ENCODE assay signal across 16 cellular contexts in genomic region chr11:78973833-78974232, GRCh38.
DNase-seq lines count a peak whose midpoint lies in the region; FAIRE-seq and TF ChIP-seq lines count a peak whose summit lies in the region.
"Had no signal": no experiment of that assay in that cellular context is flagged by ENCODE, and none has a peak within 500 bp of the region (broad histone marks: within the 10 kb centered on the region; RNA-seq: fewer than 3 reads in every experiment).

No MANE protein-coding gene starts in this region.

- H2AFZ ChIP-seq in H9 (ENCODE audit: low read length), result no peak overlapping the region
- H2AFZ ChIP-seq in H1 (ENCODE audit: low read length), result no peak overlapping the region

- no peak overlapping the region for H3K4ac ChIP-seq in H9 (ENCODE audit: low read depth, low read length)
- no peak overlapping the region for H3K4ac ChIP-seq in H1 (replicated peaks; ENCODE audit: insufficient read length, low read depth, low read length)

- H2BK12ac ChIP-seq in H9 (ENCODE audit: insufficient read length, low read depth, low read length), result no peak overlapping the region
- no peak overlapping the region for H2BK12ac ChIP-seq in H1 (ENCODE audit: low read depth, low read length)

- H2BK20ac ChIP-seq in H9 (ENCODE audit: low read depth, low read length, poor library complexity, severe bottlenecking) (no peak overlapping the region), H1 (ENCODE audit: low read length) (no peak overlapping the region)

- CTCF ChIA-PET in H1 (lab: Charles Lee; ENCODE audit: partially characterized antibody), result interaction anchor here (1.6 kb wide), 1 partner anchor 182 kb away, joined by 3 read pairs; no protein-coding TSS in a partner anchor

- H2AK5ac ChIP-seq in H9 (ENCODE audit: insufficient read length, low read length) (no peak overlapping the region), H1 (ENCODE audit: low read depth, low read length) (no peak overlapping the region)

- H4K5ac ChIP-seq in H9 (ENCODE audit: insufficient read length, low read depth, low read length), result no peak overlapping the region
- no peak overlapping the region for H4K5ac ChIP-seq in H1 (ENCODE audit: insufficient read length, low read depth, low read length)

- no peak overlapping the region for H3K23ac ChIP-seq in H9 (ENCODE audit: insufficient read length, low read depth, low read length)
- no peak overlapping the region for H3K23ac ChIP-seq in H1 (ENCODE audit: insufficient read length)

- H3K56ac ChIP-seq in H9 (ENCODE audit: insufficient read length, low read depth, low read length), result no peak overlapping the region
- H3K56ac ChIP-seq in H1 (replicated peaks; ENCODE audit: insufficient read length, low read depth, low read length), result no peak overlapping the region

- H3K4me2 ChIP-seq in H9 (ENCODE audit: insufficient read depth, insufficient read length, low read length) (no peak overlapping the region), H1 (ENCODE audit: insufficient read depth in 1 of 2, low read depth in 2 of 2, low read length in 2 of 2) (no peak overlapping the region)

- H3K9me3 Mint-ChIP-seq in H9 (no peaks in the 10 kb centered on the region; a peak in 1 of 5 replicates), nephron progenitor cell (peaks cover 10% of the 10 kb centered on the region)

- H2BK120ac ChIP-seq in H9 (ENCODE audit: low read depth, low read length, poor library complexity, severe bottlenecking), result no peak overlapping the region
- H2BK120ac ChIP-seq in H1 (replicated peaks; ENCODE audit: low read depth, low read length), result no peak overlapping the region

- no peaks in the 10 kb centered on the region for H3K36me3 ChIP-seq in H1 (ENCODE audit: control insufficient read depth in 2 of 4, insufficient read depth in 4 of 4, low read length in 3 of 4)
- H3K36me3 ChIP-seq: BE2C, HAP-1 had no signal

- FAIRE-seq in H1 (lab: Jason Lieb, UNC), result peak; percentile 78

- no peaks in the 10 kb centered on the region for H4K20me1 ChIP-seq in H9 (ENCODE audit: control insufficient read depth, insufficient read depth, insufficient read length)
- H4K20me1 ChIP-seq in H1 (replicated peaks in 1 of 2; ENCODE audit: control insufficient read depth in 1 of 2, insufficient read depth in 2 of 2, low read length in 2 of 2), result no peaks in the 10 kb centered on the region

- H2BK15ac ChIP-seq in H9 (ENCODE audit: low read depth, low read length), result no peak overlapping the region
- no peak overlapping the region for H2BK15ac ChIP-seq in H1 (ENCODE audit: low read length)

- no peak overlapping the region for H3K9ac ChIP-seq in H9 (ENCODE audit: extremely low read depth, insufficient read length, low read length)
- H3K9ac ChIP-seq in H1 (replicated peaks in 1 of 4; ENCODE audit: extremely low read depth in 1 of 4, low read depth in 3 of 4, low read length in 3 of 4), result no peak overlapping the region

- peaks cover 11 to 13% of the 10 kb centered on the region in 2 experiments for H3K4me1 Mint-ChIP-seq in H9
- peaks cover 64% of the 10 kb centered on the region for H3K4me1 Mint-ChIP-seq in nephron progenitor cell
- H3K4me1 Mint-ChIP-seq: CD4-positive, CD25-positive, alpha-beta regulatory T cell; CD8-positive, alpha-beta memory T cell had no signal

- H3K14ac ChIP-seq in H9 (ENCODE audit: insufficient read depth, low read length) (no peak overlapping the region), H1 (ENCODE audit: insufficient read length) (no peak overlapping the region)

- H3K27me3 ChIP-seq in H9 (ENCODE audit: insufficient read depth, low read length), result no peaks in the 10 kb centered on the region
- no peaks in the 10 kb centered on the region for H3K27me3 ChIP-seq in H1 (replicated peaks in 1 of 4; ENCODE audit: control insufficient read depth in 3 of 4, extremely low read depth in 1 of 4, insufficient read depth in 3 of 4, low read length in 3 of 4)
- H3K27me3 ChIP-seq: BE2C had no signal

- TF ChIP-seq CTCF in H9 (conservative IDR thresholded peaks at IDR 0.05), result no peak
- no peak for TF ChIP-seq CTCF in H1 (IDR thresholded peaks at IDR 0.05; ENCODE audit: control extremely low read depth in 1 of 3, insufficient read depth in 1 of 3, low read depth in 1 of 3, low read length in 3 of 3)
- no peak for TF ChIP-seq CTCF in nephron progenitor cell (IDR thresholded peaks at IDR 0.05)

- H3K4me3 ChIP-seq in H1 (ENCODE audit: extremely low read depth in 1 of 4, insufficient read depth in 2 of 4, low read depth in 3 of 4, low read length in 4 of 4), result no peak overlapping the region
- H3K4me3 ChIP-seq: HAP-1 had no signal

- H4K91ac ChIP-seq in H9 (ENCODE audit: insufficient read length, low read depth, low read length) (no peak overlapping the region), H1 (replicated peaks; ENCODE audit: insufficient read length, low read length) (no peak overlapping the region)

- H3K18ac ChIP-seq in H9 (ENCODE audit: insufficient read length, low read depth, low read length), result no peak overlapping the region
- H3K18ac ChIP-seq in H1 (ENCODE audit: extremely low read depth, low read length), result no peak overlapping the region

- DNase-seq in H9 (peak; percentile 44), H1 (ENCODE audit: low read depth in 1 of 2, low spot score in 2 of 2) (no peak), iPS-NIHi11 (ENCODE audit: low spot score) (peak; percentile 55), nephron progenitor cell (no peak), GOT3 (lab: John Stamatoyannopoulos, UW) (no peak), AG20443 (ENCODE audit: low spot score) (no peak), glomerular visceral epithelial cell (ENCODE audit: extremely low spot score) (no peak)
- DNase-seq: BE2C; C1 segment of cervical spinal cord; CD4-positive, CD25-positive, alpha-beta regulatory T cell; CD8-positive, alpha-beta memory T cell; COR-L47; DMS 273 treated with DMSO at 0.1 percent for 48 hours; GDM1; KG1 had no signal

- H3K27me3 Mint-ChIP-seq in H9 (ENCODE audit: low read depth) (peaks cover 26% of the 10 kb centered on the region), nephron progenitor cell (ENCODE audit: low read depth, poor library complexity) (no peaks in the 10 kb centered on the region)
- H3K27me3 Mint-ChIP-seq: CD4-positive, CD25-positive, alpha-beta regulatory T cell had no signal

- H3K4me3 Mint-ChIP-seq in H9 (no peak overlapping the region), nephron progenitor cell (peak overlapping the region; percentile 30)
- H3K4me3 Mint-ChIP-seq: CD4-positive, CD25-positive, alpha-beta regulatory T cell; CD8-positive, alpha-beta memory T cell had no signal

- H3K23me2 ChIP-seq in H9 (ENCODE audit: insufficient read length, low read depth, low read length, poor library complexity, severe bottlenecking) (no peaks in the 10 kb centered on the region), H1 (ENCODE audit: low read depth, low read length) (no peaks in the 10 kb centered on the region)

- no peaks in the 10 kb centered on the region for H3K36me3 Mint-ChIP-seq in H9 (ENCODE audit: insufficient read depth in 1 of 3, low read depth in 3 of 3)
- peaks cover 13% of the 10 kb centered on the region for H3K36me3 Mint-ChIP-seq in nephron progenitor cell (ENCODE audit: low read depth)
- H3K36me3 Mint-ChIP-seq: CD4-positive, CD25-positive, alpha-beta regulatory T cell; CD8-positive, alpha-beta memory T cell had no signal

- no peak for TF ChIP-seq RAD21 in H1 (IDR thresholded peaks at IDR 0.05 in 1 of 2, conservative IDR thresholded peaks at IDR 0.05 in 1 of 2; ENCODE audit: low read depth in 2 of 2, low read length in 2 of 2)

- no peak overlapping the region for H3K27ac Mint-ChIP-seq in H9
- H3K27ac Mint-ChIP-seq in nephron progenitor cell, result no peak overlapping the region
- H3K27ac Mint-ChIP-seq: CD4-positive, CD25-positive, alpha-beta regulatory T cell; CD8-positive, alpha-beta memory T cell had no signal

- H3T11ph ChIP-seq in H9 (ENCODE audit: low read length), result no peak overlapping the region

- no peaks in the 10 kb centered on the region; the same call in 1 of the 2 replicates for H3K4me1 ChIP-seq in H9 (ENCODE audit: insufficient read depth, low read length)
- H3K4me1 ChIP-seq in H1 (replicated peaks in 1 of 4; ENCODE audit: control insufficient read depth in 3 of 4, insufficient read depth in 4 of 4, low read length in 3 of 4), result peaks cover 0 to 4% (median 0%) of the 10 kb centered on the region in 4 experiments; a peak in 1 of 7 replicates
- H3K4me1 ChIP-seq: BE2C, HAP-1 had no signal

- H3K9me3 ChIP-seq in H9 (ENCODE audit: control insufficient read depth, low read depth, low read length) (no peaks in the 10 kb centered on the region), H1 (ENCODE audit: insufficient read depth in 2 of 2, low read depth in 1 of 2, low read length in 1 of 2) (no peaks in the 10 kb centered on the region)
- H3K9me3 ChIP-seq: BE2C, HAP-1 had no signal

- H3K79me1 ChIP-seq in H9 (ENCODE audit: insufficient read depth, low read depth, low read length, poor library complexity, severe bottlenecking) (no peaks in the 10 kb centered on the region), H1 (ENCODE audit: low read depth, low read length) (no peaks in the 10 kb centered on the region)

- H4K8ac ChIP-seq in H9 (replicated peaks; ENCODE audit: insufficient read length, low read depth, low read length) (no peak overlapping the region), H1 (ENCODE audit: extremely low read depth, insufficient read depth, low read length) (no peak overlapping the region)

- H2BK5ac ChIP-seq in H9 (ENCODE audit: insufficient read length, low read length), result no peak overlapping the region
- no peak overlapping the region for H2BK5ac ChIP-seq in H1 (ENCODE audit: low read depth, low read length)

- H3K79me2 ChIP-seq in H9 (ENCODE audit: insufficient read depth, low read length) (no peaks in the 10 kb centered on the region), H1 (ENCODE audit: control insufficient read depth in 1 of 2, insufficient read depth in 2 of 2, low read length in 2 of 2) (no peaks in the 10 kb centered on the region)

- no peak for TF ChIP-seq POLR2A in H1 (IDR thresholded peaks at IDR 0.05; ENCODE audit: control extremely low read depth in 1 of 2, low read depth in 2 of 2, low read length in 2 of 2)

- POLR2A ChIA-PET in H1 (lab: Charles Lee; ENCODE audit: partially characterized antibody), result no interaction called here

- TF ChIP-seq EP300 in H1 (IDR thresholded peaks at IDR 0.05; ENCODE audit: borderline replicate concordance in 1 of 2, low read depth in 2 of 2, low read length in 2 of 2), result no peak

- H3K27ac ChIP-seq in H9 (ENCODE audit: insufficient read length, low read depth, low read length), result no peak overlapping the region
- no peak overlapping the region for H3K27ac ChIP-seq in H1 (ENCODE audit: low read depth, low read length)

TF ChIP-seq in H1, 55 proteins besides CTCF, POLR2A, EP300 and RAD21 (continues in another document):
- no peak for TF ChIP-seq POU5F1 (IDR thresholded peaks at IDR 0.05; ENCODE audit: low read depth, low read length)
- TF ChIP-seq PHF8 (conservative IDR thresholded peaks at IDR 0.05; ENCODE audit: low read depth, low read length), result no peak
- no peak for TF ChIP-seq RXRA (IDR thresholded peaks at IDR 0.05; ENCODE audit: insufficient read depth, low read depth, low read length)
- no peak for TF ChIP-seq MAFK (IDR thresholded peaks at IDR 0.05; ENCODE audit: low read depth, low read length)
- no peak for TF ChIP-seq RNF2 (IDR thresholded peaks at IDR 0.05; ENCODE audit: borderline replicate concordance, low read depth, low read length, missing control alignments, poor library complexity, severe bottlenecking)
- TF ChIP-seq SP4 (IDR thresholded peaks at IDR 0.05; ENCODE audit: low read length), result no peak
- TF ChIP-seq RBBP5 (IDR thresholded peaks at IDR 0.05; ENCODE audit: borderline replicate concordance, low read depth, low read length), result no peak

Comparison
In these comparisons a context has a peak if more than half of its experiments do, and no peak if none do; other contexts are left out.
1. DNase-seq: peak in H9 (single experiment) and iPS-NIHi11 (single experiment); none in H1 (0 of 2), nephron progenitor cell (single experiment), GOT3 (single experiment), AG20443 (single experiment) and glomerular visceral epithelial cell (single experiment).